In genomic region chr2:68767031-68767961, GRCh38 we compare ENCODE assay signal across 8 cellular contexts. TPM values are rescaled to one million over a fixed set of nuclear protein-coding genes. Genes with fewer than 3 reads are reported as not detected.
DNase-seq lines count a peak whose midpoint lies in the region; ATAC-seq, FAIRE-seq and TF ChIP-seq lines count a peak whose summit lies in the region.

No MANE protein-coding gene starts in this region.

- peaks cover 76 to 96% of the 10 kb centered on the region in 2 donors for H3K4me1 Mint-ChIP-seq in stimulated activated naive B cell treated with anti-CD40 and anti-IgM and Interleukin-4, amounts not matched to agents 10 μg/mL and 1 μg/mL and 100 μg/mL, for 72 hours
- H3K4me1 Mint-ChIP-seq in mesothelial cell of epicardium, result peaks cover 55% of the 10 kb centered on the region

- DNase-seq in NB4 (ENCODE audit: low read depth) (peak; percentile 48), mesothelial cell of epicardium (ENCODE audit: low spot score in 2 of 2, unreplicated experiment in 2 of 2) (no peak), frontal cortex (ENCODE audit: low spot score in 2 of 2) (no peak), NCI-H2081 treated with DMSO at 0.1 percent for 48 hours (lab: John Stamatoyannopoulos, UW) (no peak), dorsolateral prefrontal cortex (no peak)
- DNase-seq in stimulated activated naive B cell treated with anti-CD40 and anti-IgM and Interleukin-4, amounts not matched to agents 10 μg/mL and 1 μg/mL and 100 μg/mL, for 72 hours, result no peak

- peak overlapping the region; percentile 58 to 64 for H3K4me3 Mint-ChIP-seq in stimulated activated naive B cell treated with anti-CD40 and anti-IgM and Interleukin-4, amounts not matched to agents 10 μg/mL and 1 μg/mL and 100 μg/mL, for 72 hours
- no peak overlapping the region for H3K4me3 Mint-ChIP-seq in mesothelial cell of epicardium

- H3K4me3 ChIP-seq in NB4 (ENCODE audit: low read depth, low read length), result no peak overlapping the region
- H3K4me3 ChIP-seq in dorsolateral prefrontal cortex, result no peak overlapping the region

- intact Hi-C loops in dorsolateral prefrontal cortex (cut with DNase I), result no loop called here

- no peak for TF ChIP-seq POLR2A in NB4 (IDR thresholded peaks at IDR 0.05; ENCODE audit: extremely low read depth, insufficient read length)

- peaks cover 32 to 60% of the 10 kb centered on the region in 2 donors for H3K36me3 Mint-ChIP-seq in stimulated activated naive B cell treated with anti-CD40 and anti-IgM and Interleukin-4, amounts not matched to agents 10 μg/mL and 1 μg/mL and 100 μg/mL, for 72 hours
- no peaks in the 10 kb centered on the region for H3K36me3 Mint-ChIP-seq in mesothelial cell of epicardium

- H3K9me3 Mint-ChIP-seq in stimulated activated naive B cell treated with anti-CD40 and anti-IgM and Interleukin-4, amounts not matched to agents 10 μg/mL and 1 μg/mL and 100 μg/mL, for 72 hours, result no peaks in the 10 kb centered on the region
- H3K9me3 Mint-ChIP-seq in mesothelial cell of epicardium, result no peaks in the 10 kb centered on the region

- H3K27me3 Mint-ChIP-seq in stimulated activated naive B cell treated with anti-CD40 and anti-IgM and Interleukin-4, amounts not matched to agents 10 μg/mL and 1 μg/mL and 100 μg/mL, for 72 hours, result no peaks in the 10 kb centered on the region
- H3K27me3 Mint-ChIP-seq in mesothelial cell of epicardium (ENCODE audit: low read depth), result no peaks in the 10 kb centered on the region

- no peaks in the 10 kb centered on the region for H3K27me3 ChIP-seq in dorsolateral prefrontal cortex

- no peak for TF ChIP-seq CTCF in NB4 (IDR thresholded peaks at IDR 0.05; ENCODE audit: low read depth, low read length)
- TF ChIP-seq CTCF in mesothelial cell of epicardium (IDR thresholded peaks at IDR 0.05; ENCODE audit: unreplicated experiment), result no peak
- TF ChIP-seq CTCF in dorsolateral prefrontal cortex (IDR thresholded peaks at IDR 0.05 in 54 of 56, conservative IDR thresholded peaks at IDR 0.05 in 2 of 56; ENCODE audit: low read depth in 1 of 56, partially characterized antibody in 56 of 56), result no peak

- H3K27ac ChIP-seq in angular gyrus (ENCODE audit: low read depth, low read length) (peak overlapping the region; percentile 5), dorsolateral prefrontal cortex (peak overlapping the region in 18 of 59 donors; percentile 5 to 68 (median 23))

- peak; percentile 40 for ATAC-seq in GM19467 (IDR thresholded peaks at IDR 0.05; ENCODE audit: unreplicated experiment)
- ATAC-seq in stimulated activated naive B cell treated with anti-CD40 and anti-IgM and Interleukin-4, amounts not matched to agents 10 μg/mL and 1 μg/mL and 100 μg/mL, for 72 hours (replicated peaks), result peak; percentile 54 to 56

- FAIRE-seq in frontal cortex (lab: Jason Lieb, UNC), result no peak

- peak overlapping the region; percentile 98 for H3K27ac Mint-ChIP-seq in stimulated activated naive B cell treated with anti-CD40 and anti-IgM and Interleukin-4, amounts not matched to agents 10 μg/mL and 1 μg/mL and 100 μg/mL, for 72 hours
- H3K27ac Mint-ChIP-seq in mesothelial cell of epicardium, result no peak overlapping the region

RNA-seq across cellular contexts. Expression of gene ARHGAP25, which starts 32.7 kb away (rescaled TPM):
- total RNA-seq in mesothelial cell of epicardium, result 1.2 to 1.4 TPM (median 1.3 TPM) in 3 replicates
- total RNA-seq in frontal cortex, result 1.2 TPM
- 10 to 100 TPM in 20 of 120 experiments, 1 to 10 TPM in 100; 1.8 to 15.0 (median 7.5) TPM for total RNA-seq in dorsolateral prefrontal cortex
